In the genomic region with DNA sequence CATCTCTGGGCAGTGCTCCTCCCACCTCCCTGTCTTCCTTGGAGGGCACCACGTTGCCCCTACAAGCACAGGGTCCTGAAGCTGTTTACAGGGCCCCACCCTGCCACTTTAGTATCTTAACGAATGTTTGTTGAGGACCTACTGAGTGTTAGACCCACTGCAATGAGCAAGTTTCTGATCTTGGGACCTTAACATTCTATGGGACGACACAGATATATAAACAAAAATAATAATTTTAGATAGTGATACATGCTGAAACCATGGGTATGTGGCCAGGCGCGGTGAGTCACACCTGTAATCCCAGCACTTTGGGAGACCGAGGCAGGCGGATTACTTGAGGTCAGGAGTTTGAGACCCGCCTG, we compare ENCODE assay signal across 8 cellular contexts. TPM values are rescaled to one million over a fixed set of nuclear protein-coding genes. Genes with fewer than 3 reads are reported as not detected.
DNase-seq lines count a peak whose midpoint lies in the region; ATAC-seq and TF ChIP-seq lines count a peak whose summit lies in the region.

No MANE protein-coding gene starts in this region.

- H3K4me1 Mint-ChIP-seq in activated naive CD4-positive, alpha-beta T cell treated with anti-CD3 and anti-CD28 coated beads, Interleukin-2, amount 10 ng/mL, durations not matched to agents 7 days and 5 days, result peaks cover 55% of the 10 kb centered on the region
- H3K4me1 Mint-ChIP-seq in type B pancreatic cell (ENCODE audit: unreplicated experiment), result peaks cover 23% of the 10 kb centered on the region

- H3K9me3 Mint-ChIP-seq in activated naive CD4-positive, alpha-beta T cell treated with anti-CD3 and anti-CD28 coated beads, Interleukin-2, amount 10 ng/mL, durations not matched to agents 7 days and 5 days, result peaks cover 1% of the 10 kb centered on the region
- H3K9me3 Mint-ChIP-seq in type B pancreatic cell, result no peaks in the 10 kb centered on the region

- H3K4me3 ChIP-seq in astrocyte of the spinal cord (ENCODE audit: low read depth, low read length) (peak overlapping the region; percentile 68), lung (peak overlapping the region; percentile 16)

- no peak for DNase-seq in activated naive CD4-positive, alpha-beta T cell treated with anti-CD3 and anti-CD28 coated beads, Interleukin-2, amount 10 ng/mL, durations not matched to agents 7 days and 5 days
- DNase-seq in activated naive CD4-positive, alpha-beta T cell (lab: John Stamatoyannopoulos, UW), result no peak
- DNase-seq in astrocyte of the spinal cord (ENCODE audit: low read depth, low spot score), result no peak
- no peak for DNase-seq in lung (ENCODE audit: low spot score)
- DNase-seq in type B pancreatic cell (ENCODE audit: extremely low spot score, unreplicated experiment), result no peak
- DNase-seq in activated gamma-delta T cell (lab: John Stamatoyannopoulos, UW), result no peak
- DNase-seq in AML-193 (lab: John Stamatoyannopoulos, UW), result no peak

- TF ChIP-seq CTCF in astrocyte of the spinal cord (IDR thresholded peaks at IDR 0.05; ENCODE audit: low read depth, low read length), result no peak
- TF ChIP-seq CTCF in lung (IDR thresholded peaks at IDR 0.05; ENCODE audit: control extremely low read depth, extremely low read depth), result no peak
- TF ChIP-seq CTCF in type B pancreatic cell (conservative IDR thresholded peaks at IDR 0.05), result no peak

- CTCF ChIA-PET in activated naive CD4-positive, alpha-beta T cell treated with anti-CD3 and anti-CD28 coated beads, Interleukin-2, amount 10 ng/mL, durations not matched to agents 7 days and 5 days (lab: Charles Lee), result interaction anchor here (0.8 to 2.3 kb wide), 4 partner anchors 38 to 347 kb away, joined by 3 to 10 read pairs (median 4); a partner anchor contains a TSS

- ATAC-seq in lung (ENCODE audit: insufficient read depth, low FRiP score) (no peak), GM19455 (IDR thresholded peaks at IDR 0.05; ENCODE audit: unreplicated experiment) (no peak)

- in situ Hi-C loops in astrocyte of the spinal cord (cut with HindIII; ENCODE audit: low sequenced_read_pairs), result no loop called here

- peaks cover 0 to 5% of the 10 kb centered on the region in 2 donors for H3K4me1 ChIP-seq in lung (ENCODE audit: control insufficient read depth in 2 of 2, insufficient read depth in 2 of 2, low read length in 2 of 2)

- no peaks in the 10 kb centered on the region for H3K27me3 ChIP-seq in lung (ENCODE audit: control insufficient read depth, insufficient read depth)

- no peaks in the 10 kb centered on the region for H3K9me3 ChIP-seq in lung (ENCODE audit: control insufficient read depth in 2 of 2, insufficient read depth in 1 of 2, low read length in 1 of 2)

- peak overlapping the region; percentile 74 to 75 for H3K27ac ChIP-seq in lung (ENCODE audit: low read depth in 1 of 2, low read length in 1 of 2)

- H3K4me3 Mint-ChIP-seq in activated naive CD4-positive, alpha-beta T cell treated with anti-CD3 and anti-CD28 coated beads, Interleukin-2, amount 10 ng/mL, durations not matched to agents 7 days and 5 days, result peak overlapping the region; percentile 79
- H3K4me3 Mint-ChIP-seq in type B pancreatic cell, result peak overlapping the region; percentile 88

- H3K36me3 Mint-ChIP-seq in activated naive CD4-positive, alpha-beta T cell treated with anti-CD3 and anti-CD28 coated beads, Interleukin-2, amount 10 ng/mL, durations not matched to agents 7 days and 5 days, result peaks cover 16% of the 10 kb centered on the region
- H3K36me3 Mint-ChIP-seq in type B pancreatic cell, result peaks cover 13% of the 10 kb centered on the region

- H3K36me3 ChIP-seq in lung (ENCODE audit: control insufficient read depth in 2 of 2, insufficient read depth in 2 of 2, low read length in 2 of 2), result peaks cover 0 to 11% of the 10 kb centered on the region in 2 donors

- peaks cover 5% of the 10 kb centered on the region for H3K27me3 Mint-ChIP-seq in activated naive CD4-positive, alpha-beta T cell treated with anti-CD3 and anti-CD28 coated beads, Interleukin-2, amount 10 ng/mL, durations not matched to agents 7 days and 5 days
- H3K27me3 Mint-ChIP-seq in type B pancreatic cell, result peaks cover 4% of the 10 kb centered on the region

- 66 to 67% methylated on average over 8 of the region's 8 CpGs for WGBS in lung, 2 donors

- peak overlapping the region; percentile 95 for H3K27ac Mint-ChIP-seq in activated naive CD4-positive, alpha-beta T cell treated with anti-CD3 and anti-CD28 coated beads, Interleukin-2, amount 10 ng/mL, durations not matched to agents 7 days and 5 days
- H3K27ac Mint-ChIP-seq in type B pancreatic cell, result peak overlapping the region; percentile 95

RNA-seq across cellular contexts. Expression of a gene that starts 10.1 kb away (rescaled TPM):
- 10 to 100 TPM in 1 of 2 donors, 1 to 10 TPM in 1; 9.0 to 28.7 TPM for total RNA-seq in lung
- polyA plus RNA-seq in lung, result 10 to 100 TPM in 1 of 2 donors, 1 to 10 TPM in 1; 8.4 to 16.8 TPM
- 37.4 and 55.7 TPM in 2 replicates for total RNA-seq in type B pancreatic cell (ENCODE audit: low replicate concordance)

RNA-seq across cellular contexts. Expression of a gene that starts 17.0 kb away (rescaled TPM):
- total RNA-seq in lung, result 10 to 100 TPM; 29.9 to 84.6 TPM
- 10 to 100 TPM; 55.0 to 90.3 TPM for polyA plus RNA-seq in lung
- total RNA-seq in type B pancreatic cell (ENCODE audit: low replicate concordance), result 52.0 and 58.7 TPM in 2 replicates

RNA-seq across cellular contexts. Expression of a gene that starts 28.2 kb away (rescaled TPM):
- total RNA-seq in lung, result 10 to 100 TPM; 55.5 to 56.5 TPM
- polyA plus RNA-seq in lung, result 10 to 100 TPM; 41.1 to 53.0 TPM
- 61.5 and 96.8 TPM in 2 replicates for total RNA-seq in type B pancreatic cell (ENCODE audit: low replicate concordance)

RNA-seq across cellular contexts. Expression of a gene that starts 32.1 kb away (rescaled TPM):
- 1 to 10 TPM; 2.2 to 4.7 TPM for total RNA-seq in lung
- polyA plus RNA-seq in lung, result 1 to 10 TPM; 1.0 to 2.3 TPM
- 9.5 and 10.6 TPM in 2 replicates for total RNA-seq in type B pancreatic cell (ENCODE audit: low replicate concordance)

RNA-seq across cellular contexts. Expression of a gene that starts 36.6 kb away (rescaled TPM):
- total RNA-seq in lung, result 10 to 100 TPM; 25.6 to 46.7 TPM
- polyA plus RNA-seq in lung, result 10 to 100 TPM; 69.9 to 72.1 TPM
- 34.0 and 44.2 TPM in 2 replicates for total RNA-seq in type B pancreatic cell (ENCODE audit: low replicate concordance)
